Comparison of ENCODE assay signal across 30 cellular contexts in genomic region chr14:56027916-56028637, GRCh38.
A peak's percentile ranks its signal among the peaks of the same experiment; 100 is the strongest.
DNase-seq lines count a peak whose midpoint lies in the region; ATAC-seq and TF ChIP-seq lines count a peak whose summit lies in the region.
"Had no signal": no experiment of that assay in that cellular context is flagged by ENCODE, and none has a peak within 500 bp of the region (broad histone marks: within the 10 kb centered on the region; RNA-seq: fewer than 3 reads in every experiment).

No MANE protein-coding gene starts in this region.

- ATAC-seq in Right ventricle myocardium inferior: peak; percentile 5
- no peak for ATAC-seq in heart left ventricle
- ATAC-seq in aorta (ENCODE audit: low FRiP score): peak; percentile 42
- ATAC-seq in HG02938 (IDR thresholded peaks at IDR 0.05; ENCODE audit: unreplicated experiment): no peak
- no peak for ATAC-seq in HG03097 (IDR thresholded peaks at IDR 0.05; ENCODE audit: low FRiP score, unreplicated experiment)
- ATAC-seq: activated CD8-positive, alpha-beta T cell treated with anti-CD3 and anti-CD28 coated beads, Interleukin-2, amount 10 ng/mL, durations not matched to agents 7 days and 5 days; effector memory CD8-positive, alpha-beta T cell; right cardiac atrium; stimulated activated effector memory CD8-positive, alpha-beta T cell treated with anti-CD3 and anti-CD28 coated beads, Interleukin-12 subunit alpha, Interleukin-12 subunit beta, amount 100 ng/mL, for 72 hours had no signal

- TF ChIP-seq EP300 in ovary (IDR thresholded peaks at IDR 0.05): no peak

- H3K4me3 ChIP-seq in heart left ventricle (peak overlapping the region in 1 of 12 donors; percentile 6), ovary (peak overlapping the region; percentile 7), aorta (ENCODE audit: low read length in 2 of 2) (no peak overlapping the region)
- H3K4me3 ChIP-seq: cardiac muscle cell, GM23248, SK-N-MC, testis had no signal

- H3K4me1 ChIP-seq in heart left ventricle: peaks cover 0 to 16% (median 8%) of the 10 kb centered on the region in 12 donors
- H3K4me1 ChIP-seq in ovary (ENCODE audit: insufficient read depth): peaks cover 5% of the 10 kb centered on the region
- H3K4me1 ChIP-seq in aorta (ENCODE audit: control insufficient read depth in 1 of 2, insufficient read depth in 2 of 2, low read length in 2 of 2): peaks cover 0 to 4% of the 10 kb centered on the region in 2 donors
- H3K4me1 ChIP-seq: BE2C, parathyroid adenoma, testis had no signal

- H3K27ac ChIP-seq in heart left ventricle (peak overlapping the region in 2 of 12 donors; percentile 15 to 25), ovary (peak overlapping the region in 1 of 2 donors; percentile 54), aorta (ENCODE audit: low read depth in 1 of 2, low read length in 2 of 2) (peak overlapping the region; percentile 30 to 33)
- H3K27ac ChIP-seq: cardiac muscle cell, GM23248, parathyroid adenoma, SK-N-MC had no signal

- intact Hi-C loops in Right ventricle myocardium inferior (cut with DNase I) (no loop called here), heart left ventricle (cut with DNase I) (no loop called here), ovary (cut with DNase I) (no loop called here), aorta (cut with DNase I) (no loop called here)

- DNase-seq in Right ventricle myocardium inferior (ENCODE audit: missing footprints) (no peak), heart left ventricle (no peak), epidermal melanocyte (ENCODE audit: insufficient read length, low spot score) (peak; percentile 24), ovary (no peak), aorta (no peak), amniotic stem cell (lab: John Stamatoyannopoulos, UW) (no peak)
- DNase-seq: activated CD4-positive, alpha-beta T cell treated with anti-CD3 and anti-CD28 coated beads for 1 hour; activated CD8-positive, alpha-beta T cell treated with anti-CD3 and anti-CD28 coated beads, Interleukin-2, amount 10 ng/mL, durations not matched to agents 7 days and 5 days; BE2C; CD8-positive, alpha-beta memory T cell; cortex of kidney; DMS53; effector memory CD8-positive, alpha-beta T cell; GM23248; hypothalamus; NCI-H1048; NCI-H1694; NCI-H2171; NCI-H526 treated with DMSO at 0.1 percent for 48 hours; nephron progenitor cell; right cardiac atrium; stimulated activated CD4-positive, alpha-beta T cell treated with anti-CD3 and anti-CD28 coated beads, Interleukin-4, amount 100 ng/mL, for 1 hour; T-helper 2 cell; testis had no signal

- H3K36me3 ChIP-seq in heart left ventricle (no peaks in the 10 kb centered on the region), ovary (no peaks in the 10 kb centered on the region), aorta (ENCODE audit: control insufficient read depth in 1 of 2, insufficient read depth in 2 of 2, low read length in 1 of 2) (no peaks in the 10 kb centered on the region)
- H3K36me3 ChIP-seq: BE2C, cardiac muscle cell had no signal

- H3K9me3 ChIP-seq in heart left ventricle (no peaks in the 10 kb centered on the region), ovary (no peaks in the 10 kb centered on the region), aorta (ENCODE audit: control insufficient read depth, low read length) (no peaks in the 10 kb centered on the region)
- H3K9me3 ChIP-seq: BE2C, testis had no signal

- no peak for TF ChIP-seq CTCF in heart left ventricle (IDR thresholded peaks at IDR 0.05)
- TF ChIP-seq CTCF in ovary (IDR thresholded peaks at IDR 0.05): no peak

- no peak for TF ChIP-seq POLR2A in heart left ventricle (IDR thresholded peaks at IDR 0.05)
- TF ChIP-seq POLR2A in ovary (IDR thresholded peaks at IDR 0.05): no peak

- WGBS in heart left ventricle, 4 donors: 42 to 56% (median 45%) methylated on average over 1 of the region's 1 CpG
- 42 to 67% (median 62%) methylated on average over 1 of the region's 1 CpG for WGBS in ovary, 3 donors
- WGBS in aorta, 2 donors: 36 to 41% methylated on average over 1 of the region's 1 CpG

- H3K27me3 ChIP-seq in heart left ventricle (no peaks in the 10 kb centered on the region), ovary (no peaks in the 10 kb centered on the region), aorta (ENCODE audit: control insufficient read depth in 1 of 2, insufficient read depth in 2 of 2, low read length in 1 of 2) (no peaks in the 10 kb centered on the region)
- H3K27me3 ChIP-seq: BE2C, cardiac muscle cell, testis had no signal

Comparison
In these comparisons a context has a peak if more than half of its experiments do, and no peak if none do; other contexts are left out.
1. ATAC-seq: peak in Right ventricle myocardium inferior (single experiment) and aorta (single experiment); none in heart left ventricle (0 of 4), HG02938 (single experiment) and HG03097 (single experiment).